In genomic region chr17:31400481-31400950, GRCh38 we compare ENCODE assay signal across 24 cellular contexts. TPM values are rescaled to one million over a fixed set of nuclear protein-coding genes. Genes with fewer than 3 reads are reported as not detected.
DNase-seq lines count a peak whose midpoint lies in the region; ATAC-seq and TF ChIP-seq lines count a peak whose summit lies in the region.
"Had no signal": no experiment of that assay in that cellular context is flagged by ENCODE, and none has a peak within 500 bp of the region (broad histone marks: within the 10 kb centered on the region; RNA-seq: fewer than 3 reads in every experiment).

No MANE protein-coding gene starts in this region.

- ATAC-seq in HG02610 (IDR thresholded peaks at IDR 0.05; ENCODE audit: unreplicated experiment): no peak

- H3K36me3 ChIP-seq in neuronal stem cell (replicated peaks in 1 of 2; ENCODE audit: control insufficient read depth in 2 of 2, insufficient read depth in 2 of 2, low read length in 2 of 2): no peaks in the 10 kb centered on the region
- H3K36me3 ChIP-seq in esophagus squamous epithelium: no peaks in the 10 kb centered on the region
- no peaks in the 10 kb centered on the region for H3K36me3 ChIP-seq in testis (ENCODE audit: low read depth, missing control alignments)
- H3K36me3 ChIP-seq: HAP-1 had no signal

- H3K4me2 ChIP-seq in H9 (ENCODE audit: insufficient read depth, insufficient read length, low read length) (no peak overlapping the region), neuronal stem cell (ENCODE audit: insufficient read depth, low read length, poor library complexity, severe bottlenecking) (no peak overlapping the region)

- no peak overlapping the region for H3K56ac ChIP-seq in H9 (ENCODE audit: insufficient read length, low read depth, low read length)

- H3K27ac ChIP-seq in H9 (ENCODE audit: insufficient read length, low read depth, low read length) (no peak overlapping the region), neuronal stem cell (replicated peaks; ENCODE audit: low read length) (no peak overlapping the region), esophagus squamous epithelium (no peak overlapping the region), testis (no peak overlapping the region)
- H3K27ac ChIP-seq: SK-N-MC had no signal

- no CpG with 5 or more reads among the region's 11 CpGs for WGBS in H9 (ENCODE audit: extremely low coverage, insufficient read length, low lambda C conversion rate)
- WGBS in neuronal stem cell (ENCODE audit: extremely low coverage in 2 of 2, insufficient read length in 2 of 2, insufficient replicate concordance in 1 of 2), 2 donors: no CpG with 5 or more reads among the region's 11 CpGs
- WGBS in esophagus squamous epithelium, 2 donors: 74 to 76% methylated on average over 9 to 11 of the region's 11 CpGs
- WGBS in testis, 2 donors: 64 to 65% methylated on average over 11 of the region's 11 CpGs

- no peaks in the 10 kb centered on the region for H3K9me3 ChIP-seq in H9 (ENCODE audit: control insufficient read depth, low read depth, low read length)
- no peaks in the 10 kb centered on the region for H3K9me3 ChIP-seq in neuronal stem cell (replicated peaks in 1 of 2; ENCODE audit: control insufficient read depth in 2 of 2, insufficient read depth in 1 of 2, low read depth in 1 of 2, low read length in 2 of 2)
- H3K9me3 ChIP-seq in esophagus squamous epithelium: no peaks in the 10 kb centered on the region
- H3K9me3 ChIP-seq in testis: no peaks in the 10 kb centered on the region
- H3K9me3 ChIP-seq: HAP-1 had no signal

- no peaks in the 10 kb centered on the region for H3K36me3 Mint-ChIP-seq in H9 (ENCODE audit: insufficient read depth in 1 of 3, low read depth in 3 of 3)
- H3K36me3 Mint-ChIP-seq: CD4-positive, alpha-beta memory T cell had no signal

- H4K5ac ChIP-seq in H9 (ENCODE audit: insufficient read length, low read depth, low read length): no peak overlapping the region

- H2BK20ac ChIP-seq in H9 (ENCODE audit: low read depth, low read length, poor library complexity, severe bottlenecking): no peak overlapping the region

- no peaks in the 10 kb centered on the region for H3K23me2 ChIP-seq in H9 (ENCODE audit: insufficient read length, low read depth, low read length, poor library complexity, severe bottlenecking)

- peak overlapping the region in 1 of 3 experiments; percentile 13; a peak in 1 of 7 replicates for H3K27ac Mint-ChIP-seq in H9
- H3K27ac Mint-ChIP-seq: CD4-positive, alpha-beta memory T cell; IgD-negative memory B cell had no signal

- no peaks in the 10 kb centered on the region for H3K4me1 ChIP-seq in H9 (ENCODE audit: insufficient read depth, low read length)
- H3K4me1 ChIP-seq in neuronal stem cell (ENCODE audit: control insufficient read depth in 2 of 2, insufficient read depth in 1 of 2, low read depth in 1 of 2, low read length in 2 of 2): peaks cover 0 to 4% of the 10 kb centered on the region in 2 donors
- no peaks in the 10 kb centered on the region for H3K4me1 ChIP-seq in esophagus squamous epithelium
- H3K4me1 ChIP-seq in testis: no peaks in the 10 kb centered on the region
- H3K4me1 ChIP-seq: HAP-1 had no signal

- H3K9ac ChIP-seq in H9 (ENCODE audit: extremely low read depth, insufficient read length, low read length): no peak overlapping the region
- H3K9ac ChIP-seq in neuronal stem cell (ENCODE audit: low read depth, low read length, poor library complexity): no peak overlapping the region

- peaks cover 13 to 19% of the 10 kb centered on the region in 2 experiments for H3K4me1 Mint-ChIP-seq in H9
- H3K4me1 Mint-ChIP-seq: CD4-positive, alpha-beta memory T cell had no signal

- H4K91ac ChIP-seq in H9 (ENCODE audit: insufficient read length, low read depth, low read length) (no peak overlapping the region), neuronal stem cell (ENCODE audit: low read depth, low read length, poor library complexity) (no peak overlapping the region)

- H3K4me3 Mint-ChIP-seq in H9: no peak overlapping the region
- H3K4me3 Mint-ChIP-seq: CD4-positive, alpha-beta memory T cell had no signal

- H3K23ac ChIP-seq in H9 (ENCODE audit: insufficient read length, low read depth, low read length) (no peak overlapping the region), neuronal stem cell (ENCODE audit: low read depth, low read length, poor library complexity) (no peak overlapping the region)

- TF ChIP-seq CTCF in H9 (conservative IDR thresholded peaks at IDR 0.05) (no peak), esophagus squamous epithelium (IDR thresholded peaks at IDR 0.05) (no peak), testis (IDR thresholded peaks at IDR 0.05) (no peak)

- H2BK5ac ChIP-seq in H9 (ENCODE audit: insufficient read length, low read length) (no peak overlapping the region), neuronal stem cell (ENCODE audit: low read length) (peak overlapping the region; percentile 53)

- H3K79me1 ChIP-seq in H9 (ENCODE audit: insufficient read depth, low read depth, low read length, poor library complexity, severe bottlenecking) (no peaks in the 10 kb centered on the region), neuronal stem cell (ENCODE audit: low read depth, low read length) (peaks cover 2% of the 10 kb centered on the region)

- H4K8ac ChIP-seq in H9 (replicated peaks; ENCODE audit: insufficient read length, low read depth, low read length): no peak overlapping the region
- H4K8ac ChIP-seq in neuronal stem cell (ENCODE audit: low read depth, low read length): no peak overlapping the region

- no peak overlapping the region for H3T11ph ChIP-seq in H9 (ENCODE audit: low read length)

- H4K20me1 ChIP-seq in H9 (ENCODE audit: control insufficient read depth, insufficient read depth, insufficient read length): peaks cover 3% of the 10 kb centered on the region

- H3K27me3 Mint-ChIP-seq in H9 (ENCODE audit: low read depth): peaks cover 2% of the 10 kb centered on the region

- H3K4me3 ChIP-seq in neuronal stem cell (ENCODE audit: low read length in 2 of 2) (no peak overlapping the region), esophagus squamous epithelium (no peak overlapping the region), testis (no peak overlapping the region)
- H3K4me3 ChIP-seq: HAP-1, SK-N-MC had no signal

- TF ChIP-seq POLR2A in esophagus squamous epithelium (IDR thresholded peaks at IDR 0.05) (no peak), testis (IDR thresholded peaks at IDR 0.05) (no peak)

- H3K4ac ChIP-seq in H9 (ENCODE audit: low read depth, low read length) (no peak overlapping the region), neuronal stem cell (ENCODE audit: low read length) (no peak overlapping the region)

- H2BK15ac ChIP-seq in H9 (ENCODE audit: low read depth, low read length) (no peak overlapping the region), neuronal stem cell (ENCODE audit: low read length) (no peak overlapping the region)

- H2BK12ac ChIP-seq in H9 (ENCODE audit: insufficient read length, low read depth, low read length) (no peak overlapping the region), neuronal stem cell (ENCODE audit: low read length) (no peak overlapping the region)

- intact Hi-C loops in esophagus squamous epithelium (cut with DNase I): no loop called here
- intact Hi-C loops in testis (cut with DNase I; ENCODE audit: low total_unique reads): no loop called here

- no peaks in the 10 kb centered on the region for H3K79me2 ChIP-seq in H9 (ENCODE audit: insufficient read depth, low read length)

- H2BK120ac ChIP-seq in H9 (ENCODE audit: low read depth, low read length, poor library complexity, severe bottlenecking) (no peak overlapping the region), neuronal stem cell (ENCODE audit: low read depth, low read length) (no peak overlapping the region)

- H3K9me3 Mint-ChIP-seq in H9: no peaks in the 10 kb centered on the region
- H3K9me3 Mint-ChIP-seq: CD4-positive, alpha-beta memory T cell; IgD-negative memory B cell had no signal

- H3K18ac ChIP-seq in H9 (ENCODE audit: insufficient read length, low read depth, low read length) (no peak overlapping the region), neuronal stem cell (ENCODE audit: low read length) (peak overlapping the region; percentile 19)

- peak; percentile 6 for DNase-seq in AG20443 (ENCODE audit: low spot score)
- peak; percentile 34 for DNase-seq in H9
- DNase-seq in ecto neural progenitor cell (ENCODE audit: low spot score): peak; percentile 47
- no peak for DNase-seq in neuronal stem cell (ENCODE audit: low spot score)
- no peak for DNase-seq in esophagus squamous epithelium (lab: John Stamatoyannopoulos, UW)
- no peak for DNase-seq in testis
- DNase-seq in stimulated activated naive CD4-positive, alpha-beta T cell (lab: John Stamatoyannopoulos, UW): no peak
- DNase-seq: AML-193; C1 segment of cervical spinal cord; CD4-positive, alpha-beta memory T cell; COR-L47; Karpas-422; NCI-H1092; NCI-H1417 treated with DMSO at 0.1 percent for 48 hours; NCI-H187 treated with DMSO at 0.1 percent for 48 hours; NCI-H2171 treated with DMSO at 0.1 percent for 48 hours; NCI-H345; NCI-H510A treated with DMSO at 0.1 percent for 48 hours; NCI-H748 treated with DMSO at 0.1 percent for 48 hours; SIG-M5 had no signal

- no peak overlapping the region for H2AK5ac ChIP-seq in H9 (ENCODE audit: insufficient read length, low read length)
- no peak overlapping the region for H2AK5ac ChIP-seq in neuronal stem cell (ENCODE audit: low read depth, low read length)

- H3K27me3 ChIP-seq in H9 (ENCODE audit: insufficient read depth, low read length) (no peaks in the 10 kb centered on the region), neuronal stem cell (ENCODE audit: control insufficient read depth in 3 of 3, insufficient read depth in 3 of 3, low read depth in 1 of 3, low read length in 3 of 3) (peaks cover 0 to 14% (median 2%) of the 10 kb centered on the region in 3 experiments), esophagus squamous epithelium (peaks cover 0 to 11% (median 0%) of the 10 kb centered on the region in 4 donors), testis (no peaks in the 10 kb centered on the region)

- H3K14ac ChIP-seq in H9 (ENCODE audit: insufficient read depth, low read length): peak overlapping the region; percentile 49; the same call in 1 of the 2 replicates
- H3K14ac ChIP-seq in neuronal stem cell (ENCODE audit: low read length): no peak overlapping the region

- no peak overlapping the region for H2AFZ ChIP-seq in H9 (ENCODE audit: low read length)
- H2AFZ ChIP-seq in neuronal stem cell (ENCODE audit: low read length): no peak overlapping the region

RNA-seq across cellular contexts. Expression of gene RAB11FIP4, which starts 9.0 kb away (rescaled TPM):
- total RNA-seq in H9 (2021) (25.7 and 26.1 TPM in 2 replicates), esophagus squamous epithelium (10 to 100 TPM in 3 of 4 donors, 1 to 10 TPM in 1; 9.9 to 23.6 (median 16.1) TPM), testis (10 to 100 TPM; 44.3 to 90.2 TPM)
- polyA plus RNA-seq in neuronal stem cell (2013, experiment 1 of 2): 10.1 TPM
- 10.1 TPM for polyA plus RNA-seq in neuronal stem cell (2013, experiment 2 of 2)
- polyA plus RNA-seq in testis (ENCODE audit: insufficient read depth, low read depth, low replicate concordance): 104 TPM

Comparison
In these comparisons a context has a peak if more than half of its experiments do, and no peak if none do; other contexts are left out.
1. DNase-seq: peak in AG20443 (single experiment), H9 (single experiment) and ecto neural progenitor cell (single experiment); none in neuronal stem cell (single experiment), esophagus squamous epithelium (single experiment), testis (single experiment) and stimulated activated naive CD4-positive, alpha-beta T cell (0 of 6).